25 cellular contexts compared by ENCODE assay signal in the genomic region with DNA sequence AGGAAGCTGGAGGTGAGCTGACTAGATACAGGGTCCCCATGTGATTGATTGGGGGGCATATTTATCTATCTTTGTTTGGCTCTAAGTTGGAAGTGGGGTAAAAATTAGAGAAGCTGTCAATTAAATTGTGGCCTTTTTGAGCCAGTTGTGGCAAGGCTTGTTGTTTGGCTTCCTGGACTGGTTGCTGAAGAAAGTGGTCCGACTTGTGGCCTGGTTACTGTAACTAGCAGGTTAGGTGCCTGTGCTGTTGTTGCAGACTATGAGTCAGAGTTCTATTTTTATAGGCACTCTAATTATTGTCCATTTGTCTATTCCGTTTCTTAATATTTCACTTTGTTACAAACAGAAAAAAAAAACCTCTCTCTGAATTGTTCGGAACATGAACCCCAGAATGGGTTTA.
"Had no signal": no experiment of that assay in that cellular context is flagged by ENCODE, and none has a peak within 500 bp of the region (broad histone marks: within the 10 kb centered on the region; RNA-seq: fewer than 3 reads in every experiment).

No MANE protein-coding gene starts in this region.

- H3K36me3 ChIP-seq: heart right ventricle, left lung, lower lobe of right lung, ovary, spleen, tibial nerve had no signal

- H3K4me3 ChIP-seq: heart right ventricle, hepatocyte, left lung, lower lobe of right lung, ovary, skin epidermis, spleen, tibial nerve had no signal

- H3K79me2 ChIP-seq: hepatocyte had no signal

- H3K27ac Mint-ChIP-seq: mesothelial cell of epicardium; naive B cell; natural killer cell; progenitor cell of endocrine pancreas; stimulated activated memory B cell treated with anti-CD40 and anti-IgM and Interleukin-4, amounts not matched to agents 10 μg/mL and 1 μg/mL and 100 μg/mL, for 72 hours; stimulated activated naive CD8-positive, alpha-beta T cell treated with anti-CD3 and anti-CD28 coated beads, Interleukin-15, amount 100 ng/mL, for 72 hours; type B pancreatic cell had no signal

- H3K27me3 ChIP-seq: heart right ventricle, hepatocyte, left lung, ovary, spleen, tibial nerve had no signal

- H3K36me3 Mint-ChIP-seq: naive B cell, type B pancreatic cell had no signal

- ATAC-seq: heart right ventricle; left colon; left lung; lower lobe of right lung; natural killer cell; right cardiac atrium; sciatic nerve; stimulated activated memory B cell treated with anti-CD40 and anti-IgM and Interleukin-4, amounts not matched to agents 10 μg/mL and 1 μg/mL and 100 μg/mL, for 72 hours; stimulated activated naive CD8-positive, alpha-beta T cell treated with anti-CD3 and anti-CD28 coated beads, Interleukin-15, amount 100 ng/mL, for 72 hours had no signal

- H2AFZ ChIP-seq: hepatocyte had no signal

- H3K27ac ChIP-seq: heart right ventricle, hepatocyte, left lung, lower lobe of right lung, ovary, skin epidermis, spleen, tibial nerve had no signal

- H3K9me3 ChIP-seq: lower lobe of right lung, ovary had no signal

- H3K4me1 ChIP-seq: heart right ventricle, left lung, lower lobe of right lung, spleen, tibial nerve had no signal

- DNase-seq: heart right ventricle; kidney glomerular epithelial cell; left colon; left lung; lower lobe of right lung; mesendoderm; naive B cell; natural killer cell; ovary; retina; right cardiac atrium; spleen; stimulated activated CD4-positive, alpha-beta T cell treated with anti-CD3 and anti-CD28 coated beads, Interleukin-4, amount 100 ng/mL, for 24 hours; stimulated activated CD8-positive, alpha-beta memory T cell treated with anti-CD3 and anti-CD28 coated beads, Interleukin-4, amount 100 ng/mL, for 48 hours; stimulated activated naive CD4-positive, alpha-beta T cell treated with Interleukin-2 at 50 U/mL for 16 hours; stimulated activated naive CD8-positive, alpha-beta T cell treated with anti-CD3 and anti-CD28 coated beads, Interleukin-15, amount 100 ng/mL, for 72 hours; substantia nigra had no signal

- H3K4me3 Mint-ChIP-seq: mesothelial cell of epicardium; naive B cell; natural killer cell; stimulated activated memory B cell treated with anti-CD40 and anti-IgM and Interleukin-4, amounts not matched to agents 10 μg/mL and 1 μg/mL and 100 μg/mL, for 72 hours; stimulated activated naive CD8-positive, alpha-beta T cell treated with anti-CD3 and anti-CD28 coated beads, Interleukin-15, amount 100 ng/mL, for 72 hours; type B pancreatic cell had no signal

- H3K4me1 Mint-ChIP-seq: natural killer cell; stimulated activated memory B cell treated with anti-CD40 and anti-IgM and Interleukin-4, amounts not matched to agents 10 μg/mL and 1 μg/mL and 100 μg/mL, for 72 hours; stimulated activated naive CD8-positive, alpha-beta T cell treated with anti-CD3 and anti-CD28 coated beads, Interleukin-15, amount 100 ng/mL, for 72 hours had no signal

- H3K27me3 Mint-ChIP-seq: naive B cell; progenitor cell of endocrine pancreas; stimulated activated memory B cell treated with anti-CD40 and anti-IgM and Interleukin-4, amounts not matched to agents 10 μg/mL and 1 μg/mL and 100 μg/mL, for 72 hours; stimulated activated naive CD8-positive, alpha-beta T cell treated with anti-CD3 and anti-CD28 coated beads, Interleukin-15, amount 100 ng/mL, for 72 hours had no signal

- H3K4me2 ChIP-seq: hepatocyte had no signal
